20 cellular contexts compared by ENCODE assay signal in genomic region chr3:114626751-114627150, GRCh38.
DNase-seq lines count a peak whose midpoint lies in the region; ATAC-seq and TF ChIP-seq lines count a peak whose summit lies in the region.
"Had no signal": no experiment of that assay in that cellular context is flagged by ENCODE, and none has a peak within 500 bp of the region (broad histone marks: within the 10 kb centered on the region; RNA-seq: fewer than 3 reads in every experiment).

No MANE protein-coding gene starts in this region.

- no peaks in the 10 kb centered on the region for H3K36me3 Mint-ChIP-seq in activated CD8-positive, alpha-beta T cell treated with anti-CD3 and anti-CD28 coated beads, Interleukin-2, amount 10 ng/mL, durations not matched to agents 7 days and 5 days (ENCODE audit: low read depth)
- H3K36me3 Mint-ChIP-seq: natural killer cell treated with Interleukin-12 subunit alpha and Interleukin-12 subunit beta and Interleukin-15 and Interleukin-18, amount 100 ng/mL, for 72 hours had no signal

- H3K27me3 Mint-ChIP-seq in activated CD8-positive, alpha-beta T cell treated with anti-CD3 and anti-CD28 coated beads, Interleukin-2, amount 10 ng/mL, durations not matched to agents 7 days and 5 days (ENCODE audit: low read depth), result no peaks in the 10 kb centered on the region
- H3K27me3 Mint-ChIP-seq: natural killer cell treated with Interleukin-12 subunit alpha and Interleukin-12 subunit beta and Interleukin-15 and Interleukin-18, amount 100 ng/mL, for 72 hours had no signal

- DNase-seq in breast epithelium (ENCODE audit: low spot score in 2 of 2), result no peak
- no peak for DNase-seq in mammary epithelial cell
- DNase-seq in dedifferentiated amniotic fluid mesenchymal stem cell (ENCODE audit: extremely low spot score), result peak; percentile 34
- no peak for DNase-seq in osteoblast (ENCODE audit: insufficient read length, low spot score, missing footprints)
- no peak for DNase-seq in upper lobe of left lung
- DNase-seq in activated CD8-positive, alpha-beta T cell treated with anti-CD3 and anti-CD28 coated beads, Interleukin-2, amount 10 ng/mL, durations not matched to agents 7 days and 5 days, result no peak
- no peak for DNase-seq in SK-N-DZ (ENCODE audit: low spot score)
- DNase-seq in NCI-H2081 treated with DMSO at 0.1 percent for 48 hours (lab: John Stamatoyannopoulos, UW), result no peak
- DNase-seq: activated CD4-positive, CD25-positive, alpha-beta regulatory T cell treated with anti-CD3 and anti-CD28 coated beads, Interleukin-2, amount 50 U/mL, for 72 hours; activated naive CD4-positive, alpha-beta T cell treated with Interleukin-2 at 50 U/mL for 16 hours; C1 segment of cervical spinal cord; effector CD4-positive, alpha-beta T cell; H9; Karpas-422; NCI-H1417; T-helper 9 cell had no signal

- H3K79me2 ChIP-seq in mammary epithelial cell (ENCODE audit: insufficient read depth, low read length) (no peaks in the 10 kb centered on the region), osteoblast (ENCODE audit: insufficient read depth, low read length) (peaks cover 17% of the 10 kb centered on the region)

- H4K20me1 ChIP-seq in mammary epithelial cell (ENCODE audit: insufficient read depth, low read length), result no peaks in the 10 kb centered on the region
- H4K20me1 ChIP-seq in osteoblast (ENCODE audit: insufficient read depth, low read length), result no peaks in the 10 kb centered on the region

- dilution Hi-C loops in mammary epithelial cell (cut with HindIII; ENCODE audit: low sequenced_read_pairs), result no loop called here

- WGBS in mammary epithelial cell (ENCODE audit: low coverage, missing lambda C conversion rate), result 100% methylated on average over 4 of the region's 4 CpGs
- 84 to 90% methylated on average over 4 of the region's 4 CpGs for WGBS in upper lobe of left lung, 2 donors

- CTCF ChIA-PET in mammary epithelial cell (lab: Charles Lee; ENCODE audit: low non-redundant PET), result no interaction called here
- CTCF ChIA-PET in activated CD8-positive, alpha-beta T cell treated with anti-CD3 and anti-CD28 coated beads, Interleukin-2, amount 10 ng/mL, durations not matched to agents 7 days and 5 days (lab: Charles Lee), result no interaction called here

- no peak overlapping the region for H3K4me2 ChIP-seq in mammary epithelial cell (ENCODE audit: insufficient read depth, low read depth, low read length)
- peak overlapping the region; percentile 10 for H3K4me2 ChIP-seq in osteoblast (ENCODE audit: insufficient read depth, low read length)

- H3K27me3 ChIP-seq in breast epithelium, result no peaks in the 10 kb centered on the region
- H3K27me3 ChIP-seq in mammary epithelial cell (ENCODE audit: insufficient read depth, low read length), result no peaks in the 10 kb centered on the region
- H3K27me3 ChIP-seq in osteoblast (ENCODE audit: insufficient read depth, low read length), result no peaks in the 10 kb centered on the region
- H3K27me3 ChIP-seq in upper lobe of left lung, result no peaks in the 10 kb centered on the region
- H3K27me3 ChIP-seq: SJSA1 had no signal

- POLR2A ChIA-PET in activated CD8-positive, alpha-beta T cell treated with anti-CD3 and anti-CD28 coated beads, Interleukin-2, amount 10 ng/mL, durations not matched to agents 7 days and 5 days (lab: Charles Lee), result no interaction called here

- no peaks in the 10 kb centered on the region for H3K9me3 Mint-ChIP-seq in activated CD8-positive, alpha-beta T cell treated with anti-CD3 and anti-CD28 coated beads, Interleukin-2, amount 10 ng/mL, durations not matched to agents 7 days and 5 days (ENCODE audit: insufficient read depth)
- H3K9me3 Mint-ChIP-seq: H9; natural killer cell treated with Interleukin-12 subunit alpha and Interleukin-12 subunit beta and Interleukin-15 and Interleukin-18, amount 100 ng/mL, for 72 hours had no signal

- in situ Hi-C loops in mammary epithelial cell (cut with MboI; ENCODE audit: low sequenced_read_pairs in 2 of 2), result no loop called here

- no peaks in the 10 kb centered on the region for H3K4me1 ChIP-seq in breast epithelium
- H3K4me1 ChIP-seq in mammary epithelial cell (ENCODE audit: insufficient read depth, low read length), result peaks cover 11% of the 10 kb centered on the region
- H3K4me1 ChIP-seq in osteoblast (ENCODE audit: insufficient read depth, low read length), result peaks cover 49% of the 10 kb centered on the region
- peaks cover 14 to 25% (median 19%) of the 10 kb centered on the region in 4 donors for H3K4me1 ChIP-seq in upper lobe of left lung

- H3K27ac Mint-ChIP-seq in activated CD8-positive, alpha-beta T cell treated with anti-CD3 and anti-CD28 coated beads, Interleukin-2, amount 10 ng/mL, durations not matched to agents 7 days and 5 days, result no peak overlapping the region
- H3K27ac Mint-ChIP-seq: H9; natural killer cell treated with Interleukin-12 subunit alpha and Interleukin-12 subunit beta and Interleukin-15 and Interleukin-18, amount 100 ng/mL, for 72 hours had no signal

- TF ChIP-seq CTCF in breast epithelium (IDR thresholded peaks at IDR 0.05), result no peak
- TF ChIP-seq CTCF in mammary epithelial cell (conservative IDR thresholded peaks at IDR 0.05 in 1 of 2, IDR thresholded peaks at IDR 0.05 in 1 of 2; ENCODE audit: extremely low read depth in 1 of 2, insufficient read depth in 1 of 2, low read depth in 1 of 2, low read length in 2 of 2), result no peak
- no peak for TF ChIP-seq CTCF in osteoblast (IDR thresholded peaks at IDR 0.05; ENCODE audit: extremely low read depth, low read depth, low read length)
- TF ChIP-seq CTCF in upper lobe of left lung (IDR thresholded peaks at IDR 0.05), result no peak

- no peak for ATAC-seq in upper lobe of left lung (ENCODE audit: low FRiP score in 2 of 2)
- ATAC-seq in activated CD8-positive, alpha-beta T cell treated with anti-CD3 and anti-CD28 coated beads, Interleukin-2, amount 10 ng/mL, durations not matched to agents 7 days and 5 days, result no peak
- ATAC-seq: natural killer cell treated with Interleukin-12 subunit alpha and Interleukin-12 subunit beta and Interleukin-15 and Interleukin-18, amount 100 ng/mL, for 72 hours had no signal

- no peaks in the 10 kb centered on the region for H3K4me1 Mint-ChIP-seq in activated CD8-positive, alpha-beta T cell treated with anti-CD3 and anti-CD28 coated beads, Interleukin-2, amount 10 ng/mL, durations not matched to agents 7 days and 5 days (ENCODE audit: low read depth)

- no TSS peak for BruUV-seq in mammary epithelial cell (replicated peaks; lab: Mats Ljungman, UMichigan)

- no peak overlapping the region for H3K9ac ChIP-seq in mammary epithelial cell (ENCODE audit: insufficient read depth, low read length)

- H3K9me3 ChIP-seq in breast epithelium, result no peaks in the 10 kb centered on the region
- no peaks in the 10 kb centered on the region for H3K9me3 ChIP-seq in mammary epithelial cell (replicated peaks; ENCODE audit: insufficient read depth, low read length)
- H3K9me3 ChIP-seq in osteoblast (ENCODE audit: low read depth, low read length), result no peaks in the 10 kb centered on the region
- H3K9me3 ChIP-seq in upper lobe of left lung, result no peaks in the 10 kb centered on the region
- H3K9me3 ChIP-seq: prostate gland, SJSA1 had no signal

- H2AFZ ChIP-seq in mammary epithelial cell (ENCODE audit: low read depth, low read length) (no peak overlapping the region), osteoblast (ENCODE audit: low read length) (peak overlapping the region; percentile 69)

- intact Hi-C loops in breast epithelium (cut with DNase I; ENCODE audit: low total_unique reads) (no loop called here), mammary epithelial cell (cut with micrococcal nuclease) (no loop called here)

- TF ChIP-seq POLR2A in breast epithelium (IDR thresholded peaks at IDR 0.05) (no peak), upper lobe of left lung (IDR thresholded peaks at IDR 0.05) (no peak)

- no peak overlapping the region for H3K4me3 Mint-ChIP-seq in activated CD8-positive, alpha-beta T cell treated with anti-CD3 and anti-CD28 coated beads, Interleukin-2, amount 10 ng/mL, durations not matched to agents 7 days and 5 days
- H3K4me3 Mint-ChIP-seq: H9; natural killer cell treated with Interleukin-12 subunit alpha and Interleukin-12 subunit beta and Interleukin-15 and Interleukin-18, amount 100 ng/mL, for 72 hours had no signal

- H3K4me3 ChIP-seq in breast epithelium, result no peak overlapping the region
- H3K4me3 ChIP-seq in mammary epithelial cell (replicated peaks in 1 of 3; ENCODE audit: insufficient read depth in 1 of 3, low read depth in 2 of 3, low read length in 3 of 3), result no peak overlapping the region
- no peak overlapping the region for H3K4me3 ChIP-seq in osteoblast (ENCODE audit: insufficient read depth, low read length)
- H3K4me3 ChIP-seq in upper lobe of left lung, result no peak overlapping the region
- H3K4me3 ChIP-seq: prostate gland, SJSA1 had no signal

- no peaks in the 10 kb centered on the region for H3K36me3 ChIP-seq in breast epithelium
- H3K36me3 ChIP-seq in mammary epithelial cell (ENCODE audit: insufficient read depth, low read length), result no peaks in the 10 kb centered on the region
- H3K36me3 ChIP-seq in osteoblast (ENCODE audit: insufficient read depth, low read length), result no peaks in the 10 kb centered on the region
- no peaks in the 10 kb centered on the region for H3K36me3 ChIP-seq in upper lobe of left lung
- H3K36me3 ChIP-seq: prostate gland, SJSA1 had no signal

- H3K27ac ChIP-seq in breast epithelium, result peak overlapping the region; percentile 70 to 87
- H3K27ac ChIP-seq in mammary epithelial cell (ENCODE audit: insufficient read depth, low read depth, low read length), result no peak overlapping the region
- peak overlapping the region; percentile 99 for H3K27ac ChIP-seq in osteoblast (ENCODE audit: low read depth, low read length)
- peak overlapping the region in 3 of 4 donors; percentile 4 to 90 (median 5) for H3K27ac ChIP-seq in upper lobe of left lung
- H3K27ac ChIP-seq: 22Rv1, SJSA1 had no signal

- TF ChIP-seq EP300 in upper lobe of left lung (IDR thresholded peaks at IDR 0.05), result no peak
